Comparison of ENCODE assay signal across 31 cellular contexts in genomic region chr7:4045450-4045849, GRCh38.
"Had no signal": no experiment of that assay in that cellular context is flagged by ENCODE, and none has a peak within 500 bp of the region (broad histone marks: within the 10 kb centered on the region; RNA-seq: fewer than 3 reads in every experiment).

No MANE protein-coding gene starts in this region.

- H3K9me3 ChIP-seq: esophagus muscularis mucosa, gastrocnemius medialis had no signal

- DNase-seq: activated B cell treated with CpG ODN at 0.5 μM for 24 hours; activated CD4-positive, alpha-beta T cell treated with anti-CD3 and anti-CD28 coated beads for 48 hours; activated CD4-positive, alpha-beta T cell treated with anti-CD3 and anti-CD28 coated beads, Interleukin-2, amount 50 U/mL, for 1 hour; activated CD4-positive, alpha-beta T cell treated with anti-CD3 and anti-CD28 coated beads, Interleukin-2, amount 50 U/mL, for 48 hours; activated CD8-positive, alpha-beta memory T cell treated with anti-CD3 and anti-CD28 coated beads for 24 hours; activated CD8-positive, alpha-beta T cell treated with anti-CD3 and anti-CD28 coated beads for 36 hours; activated effector memory CD4-positive, alpha-beta T cell treated with Interleukin-2 at 50 U/mL for 16 hours; activated gamma-delta T cell treated with Interleukin-2 at 50 U/mL for 16 hours; activated naive CD4-positive, alpha-beta T cell treated with anti-CD3 and anti-CD28 coated beads, Interleukin-2, amount 50 U/mL, for 16 hours; activated naive CD4-positive, alpha-beta T cell treated with Interleukin-2 at 50 U/mL for 16 hours; activated T-cell treated with anti-CD3 and anti-CD28 coated beads, Interleukin-2, amount 50 U/mL, for 4 hours; amniotic stem cell; anterior cingulate cortex; brain microvascular endothelial cell; effector CD4-positive, alpha-beta T cell; effector memory CD8-positive, alpha-beta T cell; erythroblast; foreskin keratinocyte; gastrocnemius medialis; glutamatergic neuron; T-helper 1 cell; T-helper 17 cell; T1000; WERI-Rb-1 had no signal

- H3K4me3 ChIP-seq: coronary artery, dorsolateral prefrontal cortex, esophagus muscularis mucosa, gastrocnemius medialis had no signal

- ATAC-seq: activated CD4-positive, CD25-positive, alpha-beta regulatory T cell treated with anti-CD3 and anti-CD28 coated beads, Interleukin-2, amount 50 U/mL, for 24 hours; activated CD8-positive, alpha-beta T cell treated with anti-CD3 and anti-CD28 coated beads for 36 hours; activated T-cell treated with anti-CD3 and anti-CD28 coated beads, Interleukin-2, amount 50 U/mL, for 4 hours; activated T-helper 17 cell treated with anti-CD3 and anti-CD28 coated beads, Interleukin-2, amount 50 U/mL, for 72 hours; effector memory CD8-positive, alpha-beta T cell; foreskin keratinocyte; gastrocnemius medialis; T-helper 17 cell had no signal

- FAIRE-seq: astrocyte, bronchial epithelial cell had no signal

- H3K36me3 ChIP-seq: brain microvascular endothelial cell, esophagus muscularis mucosa, gastrocnemius medialis, WERI-Rb-1 had no signal

- H3K4me1 ChIP-seq: esophagus muscularis mucosa, foreskin keratinocyte, gastrocnemius medialis had no signal

- H3K27me3 ChIP-seq: brain microvascular endothelial cell, dorsolateral prefrontal cortex, esophagus muscularis mucosa, foreskin keratinocyte, gastrocnemius medialis had no signal

- H3K27ac ChIP-seq: brain microvascular endothelial cell, coronary artery, dorsolateral prefrontal cortex, esophagus muscularis mucosa, foreskin keratinocyte, gastrocnemius medialis, WERI-Rb-1 had no signal
